Comparison of ENCODE assay signal across 1 cellular context in the genomic region with DNA sequence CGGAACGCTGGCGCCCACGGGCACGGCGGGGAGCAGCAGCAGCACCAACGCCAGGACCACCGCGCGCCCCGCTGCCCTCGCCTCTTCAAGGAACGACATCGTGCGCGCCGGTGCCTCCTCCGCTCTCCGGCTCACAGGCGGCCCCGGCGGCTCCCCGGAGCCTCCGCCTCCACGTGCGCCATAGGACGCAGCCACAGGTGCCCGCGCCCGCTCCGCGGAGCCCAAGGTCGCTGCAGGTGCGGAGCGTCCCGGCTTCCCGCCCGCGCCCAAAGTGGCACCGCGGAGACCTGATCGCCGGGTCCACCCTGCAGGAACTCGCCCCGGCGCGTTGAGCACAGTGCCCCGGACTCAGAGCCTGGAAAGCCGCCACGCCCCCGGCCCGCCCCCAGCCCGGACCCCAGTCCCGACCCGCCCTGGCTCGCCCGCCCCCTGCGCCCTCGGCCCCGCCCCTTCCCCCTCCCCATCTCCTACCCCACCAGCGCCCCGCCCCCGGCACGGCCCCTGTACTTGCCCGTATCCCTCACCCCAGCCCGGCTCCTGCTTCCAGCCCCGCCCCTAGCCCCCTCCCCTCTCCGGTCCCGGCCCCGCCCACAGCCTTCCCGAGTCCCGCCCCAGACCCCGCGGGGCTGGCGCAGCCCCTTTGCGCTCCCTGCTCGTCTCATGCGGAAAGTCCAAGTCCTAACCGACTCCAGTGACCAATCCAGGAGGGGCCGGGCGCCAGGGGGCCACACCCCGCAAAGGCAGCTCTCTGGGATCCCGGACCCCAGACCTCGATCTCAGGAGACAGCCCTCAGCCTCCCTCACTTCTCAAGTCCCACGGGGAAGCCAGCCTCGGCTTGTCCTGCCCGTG.
A peak's percentile ranks its signal among the peaks of the same experiment; 100 is the strongest.
TF ChIP-seq lines count a peak whose summit lies in the region.

A gene with protein sequence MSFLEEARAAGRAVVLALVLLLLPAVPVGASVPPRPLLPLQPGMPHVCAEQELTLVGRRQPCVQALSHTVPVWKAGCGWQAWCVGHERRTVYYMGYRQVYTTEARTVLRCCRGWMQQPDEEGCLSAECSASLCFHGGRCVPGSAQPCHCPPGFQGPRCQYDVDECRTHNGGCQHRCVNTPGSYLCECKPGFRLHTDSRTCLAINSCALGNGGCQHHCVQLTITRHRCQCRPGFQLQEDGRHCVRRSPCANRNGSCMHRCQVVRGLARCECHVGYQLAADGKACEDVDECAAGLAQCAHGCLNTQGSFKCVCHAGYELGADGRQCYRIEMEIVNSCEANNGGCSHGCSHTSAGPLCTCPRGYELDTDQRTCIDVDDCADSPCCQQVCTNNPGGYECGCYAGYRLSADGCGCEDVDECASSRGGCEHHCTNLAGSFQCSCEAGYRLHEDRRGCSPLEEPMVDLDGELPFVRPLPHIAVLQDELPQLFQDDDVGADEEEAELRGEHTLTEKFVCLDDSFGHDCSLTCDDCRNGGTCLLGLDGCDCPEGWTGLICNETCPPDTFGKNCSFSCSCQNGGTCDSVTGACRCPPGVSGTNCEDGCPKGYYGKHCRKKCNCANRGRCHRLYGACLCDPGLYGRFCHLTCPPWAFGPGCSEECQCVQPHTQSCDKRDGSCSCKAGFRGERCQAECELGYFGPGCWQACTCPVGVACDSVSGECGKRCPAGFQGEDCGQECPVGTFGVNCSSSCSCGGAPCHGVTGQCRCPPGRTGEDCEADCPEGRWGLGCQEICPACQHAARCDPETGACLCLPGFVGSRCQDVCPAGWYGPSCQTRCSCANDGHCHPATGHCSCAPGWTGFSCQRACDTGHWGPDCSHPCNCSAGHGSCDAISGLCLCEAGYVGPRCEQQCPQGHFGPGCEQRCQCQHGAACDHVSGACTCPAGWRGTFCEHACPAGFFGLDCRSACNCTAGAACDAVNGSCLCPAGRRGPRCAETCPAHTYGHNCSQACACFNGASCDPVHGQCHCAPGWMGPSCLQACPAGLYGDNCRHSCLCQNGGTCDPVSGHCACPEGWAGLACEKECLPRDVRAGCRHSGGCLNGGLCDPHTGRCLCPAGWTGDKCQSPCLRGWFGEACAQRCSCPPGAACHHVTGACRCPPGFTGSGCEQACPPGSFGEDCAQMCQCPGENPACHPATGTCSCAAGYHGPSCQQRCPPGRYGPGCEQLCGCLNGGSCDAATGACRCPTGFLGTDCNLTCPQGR (N-terminal part only) (minus strand): TSS at position 339 of the 850 bp plus-strand sequence. CDS start 240 bp downstream, at position 99.

TF ChIP-seq in HepG2, 621 proteins besides CTCF, POLR2A, EP300 and RAD21 (continued from another document and continues in another):
- TF ChIP-seq, protein P1, sequence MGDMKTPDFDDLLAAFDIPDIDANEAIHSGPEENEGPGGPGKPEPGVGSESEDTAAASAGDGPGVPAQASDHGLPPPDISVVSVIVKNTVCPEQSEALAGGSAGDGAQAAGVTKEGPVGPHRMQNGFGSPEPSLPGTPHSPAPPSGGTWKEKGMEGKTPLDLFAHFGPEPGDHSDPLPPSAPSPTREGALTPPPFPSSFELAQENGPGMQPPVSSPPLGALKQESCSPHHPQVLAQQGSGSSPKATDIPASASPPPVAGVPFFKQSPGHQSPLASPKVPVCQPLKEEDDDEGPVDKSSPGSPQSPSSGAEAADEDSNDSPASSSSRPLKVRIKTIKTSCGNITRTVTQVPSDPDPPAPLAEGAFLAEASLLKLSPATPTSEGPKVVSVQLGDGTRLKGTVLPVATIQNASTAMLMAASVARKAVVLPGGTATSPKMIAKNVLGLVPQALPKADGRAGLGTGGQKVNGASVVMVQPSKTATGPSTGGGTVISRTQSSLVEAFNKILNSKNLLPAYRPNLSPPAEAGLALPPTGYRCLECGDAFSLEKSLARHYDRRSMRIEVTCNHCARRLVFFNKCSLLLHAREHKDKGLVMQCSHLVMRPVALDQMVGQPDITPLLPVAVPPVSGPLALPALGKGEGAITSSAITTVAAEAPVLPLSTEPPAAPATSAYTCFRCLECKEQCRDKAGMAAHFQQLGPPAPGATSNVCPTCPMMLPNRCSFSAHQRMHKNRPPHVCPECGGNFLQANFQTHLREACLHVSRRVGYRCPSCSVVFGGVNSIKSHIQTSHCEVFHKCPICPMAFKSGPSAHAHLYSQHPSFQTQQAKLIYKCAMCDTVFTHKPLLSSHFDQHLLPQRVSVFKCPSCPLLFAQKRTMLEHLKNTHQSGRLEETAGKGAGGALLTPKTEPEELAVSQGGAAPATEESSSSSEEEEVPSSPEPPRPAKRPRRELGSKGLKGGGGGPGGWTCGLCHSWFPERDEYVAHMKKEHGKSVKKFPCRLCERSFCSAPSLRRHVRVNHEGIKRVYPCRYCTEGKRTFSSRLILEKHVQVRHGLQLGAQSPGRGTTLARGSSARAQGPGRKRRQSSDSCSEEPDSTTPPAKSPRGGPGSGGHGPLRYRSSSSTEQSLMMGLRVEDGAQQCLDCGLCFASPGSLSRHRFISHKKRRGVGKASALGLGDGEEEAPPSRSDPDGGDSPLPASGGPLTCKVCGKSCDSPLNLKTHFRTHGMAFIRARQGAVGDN (CRISPR knock-in tag; IDR thresholded peaks at IDR 0.05) = peak; percentile 69
- TF ChIP-seq THRA (CRISPR knock-in tag; IDR thresholded peaks at IDR 0.05; ENCODE audit: borderline replicate concordance) (no peak), ZSCAN20 (CRISPR knock-in tag; IDR thresholded peaks at IDR 0.05; ENCODE audit: borderline replicate concordance) (no peak), PRDM10 (CRISPR knock-in tag; IDR thresholded peaks at IDR 0.05; ENCODE audit: low read depth) (no peak), HNRNPLL (IDR thresholded peaks at IDR 0.05; ENCODE audit: low read depth, low read length, poor library complexity, severe bottlenecking) (peak; percentile 40), STAT6 (CRISPR knock-in tag; IDR thresholded peaks at IDR 0.05; ENCODE audit: borderline replicate concordance) (no peak), UBTF (CRISPR knock-in tag; IDR thresholded peaks at IDR 0.05) (0 out of 2 replicates have a peak, but pooled peaks have one; percentile 19), ARID4A (CRISPR knock-in tag; IDR thresholded peaks at IDR 0.05; ENCODE audit: borderline replicate concordance) (peak; percentile 15; the same call in 1 of the 2 replicates), ZNF225 (CRISPR knock-in tag; IDR thresholded peaks at IDR 0.05) (0 out of 2 replicates have a peak, but pooled peaks have one; percentile 48), MYPOP (CRISPR knock-in tag; IDR thresholded peaks at IDR 0.05) (0 out of 2 replicates have a peak, but pooled peaks have one; percentile 21)
- TF ChIP-seq, protein P2, sequence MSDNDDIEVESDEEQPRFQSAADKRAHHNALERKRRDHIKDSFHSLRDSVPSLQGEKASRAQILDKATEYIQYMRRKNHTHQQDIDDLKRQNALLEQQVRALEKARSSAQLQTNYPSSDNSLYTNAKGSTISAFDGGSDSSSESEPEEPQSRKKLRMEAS (IDR thresholded peaks at IDR 0.05) = 0 out of 2 replicates have a peak, but pooled peaks have one; percentile 42
